Comparison of ENCODE assay signal across 27 cellular contexts in genomic region chr6:36071714-36072113, GRCh38. TPM values are rescaled to one million over a fixed set of nuclear protein-coding genes. Genes with fewer than 3 reads are reported as not detected.
DNase-seq lines count a peak whose midpoint lies in the region; ATAC-seq and TF ChIP-seq lines count a peak whose summit lies in the region.
"Had no signal": no experiment of that assay in that cellular context is flagged by ENCODE, and none has a peak within 500 bp of the region (broad histone marks: within the 10 kb centered on the region; RNA-seq: fewer than 3 reads in every experiment).

No MANE protein-coding gene starts in this region.

- no peak overlapping the region for H3K27ac ChIP-seq in CD4-positive, alpha-beta T cell (ENCODE audit: low read depth, low read length)
- H3K27ac ChIP-seq: 22Rv1, C4-2B, HL-60 had no signal

- peak overlapping the region; percentile 14 for H3K27ac Mint-ChIP-seq in activated CD4-positive, alpha-beta memory T cell treated with anti-CD3 and anti-CD28 coated beads for 36 hours
- no peak overlapping the region for H3K27ac Mint-ChIP-seq in activated CD4-positive, alpha-beta memory T cell treated with anti-CD3 and anti-CD28 coated beads, Interleukin-2, amount 10 ng/mL, durations not matched to agents 7 days and 5 days
- H3K27ac Mint-ChIP-seq in CD4-positive, alpha-beta T cell, result peak overlapping the region; percentile 35
- H3K27ac Mint-ChIP-seq in effector memory CD8-positive, alpha-beta T cell, result peak overlapping the region; percentile 0 to 81
- H3K27ac Mint-ChIP-seq in natural killer cell, result peak overlapping the region; percentile 60 to 70
- H3K27ac Mint-ChIP-seq: B cell had no signal

- H3K4me3 Mint-ChIP-seq in activated CD4-positive, alpha-beta memory T cell treated with anti-CD3 and anti-CD28 coated beads for 36 hours, result no peak overlapping the region
- H3K4me3 Mint-ChIP-seq in activated CD4-positive, alpha-beta memory T cell treated with anti-CD3 and anti-CD28 coated beads, Interleukin-2, amount 10 ng/mL, durations not matched to agents 7 days and 5 days, result no peak overlapping the region
- H3K4me3 Mint-ChIP-seq in CD4-positive, alpha-beta T cell, result no peak overlapping the region
- no peak overlapping the region for H3K4me3 Mint-ChIP-seq in effector memory CD8-positive, alpha-beta T cell
- H3K4me3 Mint-ChIP-seq in natural killer cell, result no peak overlapping the region
- H3K4me3 Mint-ChIP-seq: B cell had no signal

- no peaks in the 10 kb centered on the region for H3K27me3 ChIP-seq in CD4-positive, alpha-beta T cell (ENCODE audit: control insufficient read depth, insufficient read depth, low read length)

- H3K4me1 Mint-ChIP-seq in activated CD4-positive, alpha-beta memory T cell treated with anti-CD3 and anti-CD28 coated beads for 36 hours (ENCODE audit: low read depth), result peaks cover 35% of the 10 kb centered on the region
- H3K4me1 Mint-ChIP-seq in activated CD4-positive, alpha-beta memory T cell treated with anti-CD3 and anti-CD28 coated beads, Interleukin-2, amount 10 ng/mL, durations not matched to agents 7 days and 5 days, result peaks cover 5% of the 10 kb centered on the region
- H3K4me1 Mint-ChIP-seq in CD4-positive, alpha-beta T cell (ENCODE audit: low read depth), result peaks cover 53% of the 10 kb centered on the region
- H3K4me1 Mint-ChIP-seq in effector memory CD8-positive, alpha-beta T cell (ENCODE audit: low read depth in 2 of 2), result peaks cover 19 to 53% of the 10 kb centered on the region in 2 donors
- H3K4me1 Mint-ChIP-seq in natural killer cell, result peaks cover 65 to 67% of the 10 kb centered on the region in 2 donors

- no peaks in the 10 kb centered on the region for H3K27me3 Mint-ChIP-seq in activated CD4-positive, alpha-beta memory T cell treated with anti-CD3 and anti-CD28 coated beads for 36 hours
- H3K27me3 Mint-ChIP-seq in activated CD4-positive, alpha-beta memory T cell treated with anti-CD3 and anti-CD28 coated beads, Interleukin-2, amount 10 ng/mL, durations not matched to agents 7 days and 5 days, result no peaks in the 10 kb centered on the region
- H3K27me3 Mint-ChIP-seq in CD4-positive, alpha-beta T cell, result no peaks in the 10 kb centered on the region
- H3K27me3 Mint-ChIP-seq in effector memory CD8-positive, alpha-beta T cell, result no peaks in the 10 kb centered on the region
- no peaks in the 10 kb centered on the region for H3K27me3 Mint-ChIP-seq in natural killer cell (ENCODE audit: low read depth in 2 of 2)
- H3K27me3 Mint-ChIP-seq: B cell had no signal

- no peaks in the 10 kb centered on the region for H3K9me3 Mint-ChIP-seq in activated CD4-positive, alpha-beta memory T cell treated with anti-CD3 and anti-CD28 coated beads for 36 hours
- H3K9me3 Mint-ChIP-seq in activated CD4-positive, alpha-beta memory T cell treated with anti-CD3 and anti-CD28 coated beads, Interleukin-2, amount 10 ng/mL, durations not matched to agents 7 days and 5 days, result no peaks in the 10 kb centered on the region
- no peaks in the 10 kb centered on the region for H3K9me3 Mint-ChIP-seq in CD4-positive, alpha-beta T cell
- no peaks in the 10 kb centered on the region for H3K9me3 Mint-ChIP-seq in effector memory CD8-positive, alpha-beta T cell
- no peaks in the 10 kb centered on the region for H3K9me3 Mint-ChIP-seq in natural killer cell

- CTCF ChIA-PET in activated CD4-positive, alpha-beta memory T cell treated with anti-CD3 and anti-CD28 coated beads for 36 hours (lab: Charles Lee), result interaction anchor here (3.5 kb wide), 1 partner anchor 23 kb away, joined by 20 read pairs; no protein-coding TSS in a partner anchor
- CTCF ChIA-PET in activated CD4-positive, alpha-beta memory T cell treated with anti-CD3 and anti-CD28 coated beads, Interleukin-2, amount 10 ng/mL, durations not matched to agents 7 days and 5 days (lab: Charles Lee), result no interaction called here
- CTCF ChIA-PET in CD4-positive, alpha-beta T cell (lab: Charles Lee), result no interaction called here

- DNase-seq in activated CD4-positive, alpha-beta memory T cell treated with anti-CD3 and anti-CD28 coated beads for 36 hours, result no peak
- no peak for DNase-seq in activated CD4-positive, alpha-beta memory T cell treated with anti-CD3 and anti-CD28 coated beads, Interleukin-2, amount 10 ng/mL, durations not matched to agents 7 days and 5 days
- DNase-seq in CD4-positive, alpha-beta T cell, result no peak
- no peak for DNase-seq in effector memory CD8-positive, alpha-beta T cell
- DNase-seq in natural killer cell (no peak), activated gamma-delta T cell treated with Interleukin-2 at 50 U/mL for 16 hours (no peak)
- DNase-seq: COR-L47, DMS53, NCI-H1048, NCI-H1417 treated with DMSO at 0.1 percent for 48 hours, NCI-H1694 treated with DMSO at 0.1 percent for 48 hours, NCI-H2081, NCI-H2171, NCI-H226, NCI-H510A, NCI-H69, RPMI8226, SHP77 had no signal

- POLR2A ChIA-PET in activated CD4-positive, alpha-beta memory T cell treated with anti-CD3 and anti-CD28 coated beads for 36 hours (lab: Charles Lee), result no interaction called here
- POLR2A ChIA-PET in activated CD4-positive, alpha-beta memory T cell treated with anti-CD3 and anti-CD28 coated beads, Interleukin-2, amount 10 ng/mL, durations not matched to agents 7 days and 5 days (lab: Charles Lee), result no interaction called here
- POLR2A ChIA-PET in CD4-positive, alpha-beta T cell (lab: Charles Lee), result interaction anchor here (1.1 kb wide), 1 partner anchor 39 kb away, joined by 3 read pairs; no protein-coding TSS in a partner anchor

- intact Hi-C loops in activated CD4-positive, alpha-beta memory T cell treated with anti-CD3 and anti-CD28 coated beads for 36 hours (cut with micrococcal nuclease), result no loop called here
- intact Hi-C loops in CD4-positive, alpha-beta T cell (cut with DNase I, micrococcal nuclease), result no loop called here
- intact Hi-C loops in natural killer cell (cut with micrococcal nuclease), result no loop called here

- no peaks in the 10 kb centered on the region for H3K9me3 ChIP-seq in CD4-positive, alpha-beta T cell (ENCODE audit: control insufficient read depth, low read length)

- no peak for TF ChIP-seq CTCF in CD4-positive, alpha-beta T cell (IDR thresholded peaks at IDR 0.05)
- no peak for TF ChIP-seq CTCF in natural killer cell (IDR thresholded peaks at IDR 0.05)

- no peak for ATAC-seq in CD4-positive, alpha-beta T cell (ENCODE audit: poor library complexity)
- no peak for ATAC-seq in effector memory CD8-positive, alpha-beta T cell (replicated peaks)
- ATAC-seq in natural killer cell, result peak; percentile 54 to 68 (median 67)
- ATAC-seq in GM18502 (IDR thresholded peaks at IDR 0.05; ENCODE audit: poor library complexity, unreplicated experiment), result no peak
- no peak for ATAC-seq in GM19351 (IDR thresholded peaks at IDR 0.05; ENCODE audit: unreplicated experiment)

- H3K36me3 Mint-ChIP-seq in activated CD4-positive, alpha-beta memory T cell treated with anti-CD3 and anti-CD28 coated beads for 36 hours, result peaks cover 6% of the 10 kb centered on the region
- peaks cover 29% of the 10 kb centered on the region for H3K36me3 Mint-ChIP-seq in activated CD4-positive, alpha-beta memory T cell treated with anti-CD3 and anti-CD28 coated beads, Interleukin-2, amount 10 ng/mL, durations not matched to agents 7 days and 5 days (ENCODE audit: low read depth)
- H3K36me3 Mint-ChIP-seq in CD4-positive, alpha-beta T cell (ENCODE audit: low read depth), result peaks cover 54% of the 10 kb centered on the region
- H3K36me3 Mint-ChIP-seq in effector memory CD8-positive, alpha-beta T cell (ENCODE audit: insufficient read depth), result peaks cover 10% of the 10 kb centered on the region
- H3K36me3 Mint-ChIP-seq in natural killer cell, result no peaks in the 10 kb centered on the region

RNA-seq across cellular contexts. Expression of gene MAPK14, which starts 44.1 kb away (rescaled TPM):
- total RNA-seq in activated CD4-positive, alpha-beta memory T cell treated with anti-CD3 and anti-CD28 coated beads for 36 hours, result 10 to 100 TPM; 39.3 to 44.0 TPM
- 10 to 100 TPM; 71.4 to 72.2 TPM for total RNA-seq in activated CD4-positive, alpha-beta memory T cell treated with anti-CD3 and anti-CD28 coated beads, Interleukin-2, amount 10 ng/mL, durations not matched to agents 7 days and 5 days
- 10 to 100 TPM; 42.6 to 42.8 TPM for total RNA-seq in CD4-positive, alpha-beta T cell
- total RNA-seq in natural killer cell, result 100 to 1,000 TPM in 1 of 3 donors, 10 to 100 TPM in 2; 68.0 to 106 (median 84.5) TPM

RNA-seq across cellular contexts. Expression of gene SLC26A8, which starts 47.3 kb away (rescaled TPM):
- total RNA-seq in activated CD4-positive, alpha-beta memory T cell treated with anti-CD3 and anti-CD28 coated beads for 36 hours, result not detected
- not detected for total RNA-seq in activated CD4-positive, alpha-beta memory T cell treated with anti-CD3 and anti-CD28 coated beads, Interleukin-2, amount 10 ng/mL, durations not matched to agents 7 days and 5 days
- not detected for total RNA-seq in CD4-positive, alpha-beta T cell
- total RNA-seq in natural killer cell, result under 1 TPM in 1 of 3 donors, not detected in 2; 0.93 TPM
- total RNA-seq: B cell, Daoy, G401, SK-MEL-5 had no signal

RNA-seq across cellular contexts. Expression of gene MAPK13, which starts 58.6 kb away (rescaled TPM):
- 10 to 100 TPM; 61.0 to 65.0 TPM for total RNA-seq in activated CD4-positive, alpha-beta memory T cell treated with anti-CD3 and anti-CD28 coated beads for 36 hours
- 10 to 100 TPM; 53.7 to 56.2 TPM for total RNA-seq in activated CD4-positive, alpha-beta memory T cell treated with anti-CD3 and anti-CD28 coated beads, Interleukin-2, amount 10 ng/mL, durations not matched to agents 7 days and 5 days
- 10 to 100 TPM; 58.5 to 63.5 TPM for total RNA-seq in CD4-positive, alpha-beta T cell
- 10 to 100 TPM; 39.4 to 52.1 (median 49.9) TPM for total RNA-seq in natural killer cell
- total RNA-seq: SK-MEL-5 had no signal

Comparison
In these comparisons a context has a peak if more than half of its experiments do, and no peak if none do; other contexts are left out.
1. ATAC-seq: peak in natural killer cell (3 of 3); none in CD4-positive, alpha-beta T cell (single experiment), effector memory CD8-positive, alpha-beta T cell (single experiment), GM18502 (single experiment) and GM19351 (single experiment).